Comparison of ENCODE assay signal across 28 cellular contexts in the genomic region with DNA sequence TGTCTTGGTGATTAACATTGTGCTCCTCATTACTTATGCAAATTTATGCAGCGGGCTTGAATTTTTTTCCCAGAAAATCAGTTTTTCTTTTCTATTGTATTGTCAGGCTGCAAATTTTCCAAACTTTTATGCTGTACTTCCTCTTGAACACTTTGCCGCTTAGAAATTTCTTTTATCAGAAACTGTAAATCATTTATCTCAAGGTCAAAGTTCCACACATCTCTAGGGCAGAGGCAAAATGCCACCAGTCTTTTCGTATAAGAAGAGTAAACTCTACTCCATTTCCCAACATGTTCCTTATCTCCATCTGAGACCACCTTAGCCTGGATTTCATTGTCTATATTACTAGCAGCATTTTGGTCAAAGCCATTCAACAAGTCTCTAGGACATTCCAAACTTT.
"Had no signal": no experiment of that assay in that cellular context is flagged by ENCODE, and none has a peak within 500 bp of the region (broad histone marks: within the 10 kb centered on the region; RNA-seq: fewer than 3 reads in every experiment).

No MANE protein-coding gene starts in this region.

- H3K36me3 ChIP-seq: colonic mucosa, esophagus muscularis mucosa, esophagus squamous epithelium, gastrocnemius medialis, gastroesophageal sphincter, heart left ventricle, heart right ventricle had no signal

- H3K4me3 ChIP-seq: colonic mucosa, coronary artery, dorsolateral prefrontal cortex, esophagus muscularis mucosa, esophagus squamous epithelium, gastrocnemius medialis, gastroesophageal sphincter, heart left ventricle, heart right ventricle had no signal

- H3K9me3 ChIP-seq: colonic mucosa, esophagus muscularis mucosa, gastroesophageal sphincter, heart right ventricle had no signal

- H3K27ac Mint-ChIP-seq: dendritic cell treated with granulocyte-macrophage colony-stimulating factor and Interleukin-4, amounts not matched to agents 40 ng/mL and 50 ng/mL, for 4 days; endodermal cell had no signal

- H3K4me1 ChIP-seq: colonic mucosa, esophagus muscularis mucosa, esophagus squamous epithelium, foreskin keratinocyte, gastrocnemius medialis, gastroesophageal sphincter, heart left ventricle, heart right ventricle had no signal

- ATAC-seq: esophagus mucosa, foreskin keratinocyte, gastrocnemius medialis, gastroesophageal sphincter, heart left ventricle, heart right ventricle had no signal

- H3K4me3 Mint-ChIP-seq: dendritic cell treated with granulocyte-macrophage colony-stimulating factor and Interleukin-4, amounts not matched to agents 40 ng/mL and 50 ng/mL, for 4 days; endodermal cell had no signal

- DNase-seq: colonic mucosa; cortex of kidney; dermis blood vessel endothelial cell; dorsolateral prefrontal cortex; effector CD4-positive, alpha-beta T cell; effector CD8-positive, alpha-beta T cell; effector memory CD4-positive, alpha-beta T cell; endodermal cell; erythroblast; esophagus squamous epithelium; foreskin fibroblast; foreskin keratinocyte; foreskin melanocyte; gastrocnemius medialis; glutamatergic neuron; head of caudate nucleus; heart left ventricle; heart right ventricle had no signal

- H3K27me3 ChIP-seq: colonic mucosa, dorsolateral prefrontal cortex, esophagus muscularis mucosa, esophagus squamous epithelium, foreskin keratinocyte, gastrocnemius medialis, gastroesophageal sphincter, heart left ventricle, heart right ventricle had no signal

- H3K27ac ChIP-seq: colonic mucosa, coronary artery, dorsolateral prefrontal cortex, epithelial cell of prostate, esophagus muscularis mucosa, esophagus squamous epithelium, foreskin keratinocyte, gastrocnemius medialis, gastroesophageal sphincter, heart left ventricle, heart right ventricle had no signal

- H3K27me3 Mint-ChIP-seq: dendritic cell treated with granulocyte-macrophage colony-stimulating factor and Interleukin-4, amounts not matched to agents 40 ng/mL and 50 ng/mL, for 4 days had no signal

- FAIRE-seq: colon, endometrium, endothelial cell of umbilical vein, frontal cortex had no signal
